ENCODE assay signal across 1 cellular context in the genomic region with DNA sequence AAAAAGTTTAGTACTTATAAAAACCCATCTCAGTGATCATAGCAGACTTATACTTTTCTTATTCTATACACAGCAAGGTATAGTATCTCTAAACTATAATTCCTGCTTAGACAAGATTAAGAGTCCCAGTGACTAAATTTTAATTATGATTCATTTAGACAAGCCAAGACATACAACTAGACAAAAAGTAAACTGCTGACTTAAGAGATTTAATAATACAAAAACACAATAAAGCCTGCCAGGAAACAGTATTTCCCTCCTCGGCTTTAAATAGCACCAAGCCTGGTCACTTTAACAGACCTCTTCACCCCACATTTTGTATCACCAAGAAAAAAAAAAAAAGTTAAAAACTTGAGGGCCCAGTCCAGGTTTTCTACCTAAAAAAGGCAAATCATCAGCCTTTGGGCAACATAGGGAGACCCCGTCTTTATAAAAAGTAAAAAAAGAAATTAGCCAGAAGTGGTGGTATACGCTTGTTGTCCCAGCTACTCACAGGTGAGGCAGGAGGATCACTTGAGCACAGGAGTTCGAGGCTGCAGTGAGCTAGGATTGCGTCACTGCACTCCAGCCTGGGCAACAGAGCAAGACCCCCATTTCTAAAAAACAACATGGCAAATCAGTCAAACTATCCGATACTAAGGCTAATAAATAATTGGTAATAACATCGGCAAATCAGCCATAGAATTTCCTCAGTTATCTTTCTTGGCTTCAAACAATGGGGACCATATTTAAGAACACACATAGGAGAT.
TF ChIP-seq lines count a peak whose summit lies in the region.

No MANE protein-coding gene starts in this region.

TF ChIP-seq in SK-N-SH, 30 proteins besides CTCF, POLR2A, EP300 and RAD21 (continued from another document):
- TF ChIP-seq, protein P1, sequence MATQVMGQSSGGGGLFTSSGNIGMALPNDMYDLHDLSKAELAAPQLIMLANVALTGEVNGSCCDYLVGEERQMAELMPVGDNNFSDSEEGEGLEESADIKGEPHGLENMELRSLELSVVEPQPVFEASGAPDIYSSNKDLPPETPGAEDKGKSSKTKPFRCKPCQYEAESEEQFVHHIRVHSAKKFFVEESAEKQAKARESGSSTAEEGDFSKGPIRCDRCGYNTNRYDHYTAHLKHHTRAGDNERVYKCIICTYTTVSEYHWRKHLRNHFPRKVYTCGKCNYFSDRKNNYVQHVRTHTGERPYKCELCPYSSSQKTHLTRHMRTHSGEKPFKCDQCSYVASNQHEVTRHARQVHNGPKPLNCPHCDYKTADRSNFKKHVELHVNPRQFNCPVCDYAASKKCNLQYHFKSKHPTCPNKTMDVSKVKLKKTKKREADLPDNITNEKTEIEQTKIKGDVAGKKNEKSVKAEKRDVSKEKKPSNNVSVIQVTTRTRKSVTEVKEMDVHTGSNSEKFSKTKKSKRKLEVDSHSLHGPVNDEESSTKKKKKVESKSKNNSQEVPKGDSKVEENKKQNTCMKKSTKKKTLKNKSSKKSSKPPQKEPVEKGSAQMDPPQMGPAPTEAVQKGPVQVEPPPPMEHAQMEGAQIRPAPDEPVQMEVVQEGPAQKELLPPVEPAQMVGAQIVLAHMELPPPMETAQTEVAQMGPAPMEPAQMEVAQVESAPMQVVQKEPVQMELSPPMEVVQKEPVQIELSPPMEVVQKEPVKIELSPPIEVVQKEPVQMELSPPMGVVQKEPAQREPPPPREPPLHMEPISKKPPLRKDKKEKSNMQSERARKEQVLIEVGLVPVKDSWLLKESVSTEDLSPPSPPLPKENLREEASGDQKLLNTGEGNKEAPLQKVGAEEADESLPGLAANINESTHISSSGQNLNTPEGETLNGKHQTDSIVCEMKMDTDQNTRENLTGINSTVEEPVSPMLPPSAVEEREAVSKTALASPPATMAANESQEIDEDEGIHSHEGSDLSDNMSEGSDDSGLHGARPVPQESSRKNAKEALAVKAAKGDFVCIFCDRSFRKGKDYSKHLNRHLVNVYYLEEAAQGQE (IDR thresholded peaks at IDR 0.05; ENCODE audit: low read depth, low read length): no peak
- TF ChIP-seq POLR2AphosphoS5 (IDR thresholded peaks at IDR 0.05; ENCODE audit: low read depth, low read length): no peak
- TF ChIP-seq FOSL2 (IDR thresholded peaks at IDR 0.05; ENCODE audit: borderline replicate concordance, low read depth): no peak
- TF ChIP-seq FOXM1 (IDR thresholded peaks at IDR 0.05; ENCODE audit: low read depth): no peak
- TF ChIP-seq NFIC (IDR thresholded peaks at IDR 0.05; ENCODE audit: borderline replicate concordance): no peak
- TF ChIP-seq SIN3A (IDR thresholded peaks at IDR 0.05; ENCODE audit: borderline replicate concordance, low read depth, low read length): no peak
- no peak for TF ChIP-seq EZH2phosphoT487 (IDR thresholded peaks at IDR 0.05; ENCODE audit: borderline replicate concordance, low read depth)
- no peak for TF ChIP-seq TAF1 (IDR thresholded peaks at IDR 0.05; ENCODE audit: borderline replicate concordance, low read depth, low read length)
- no peak for TF ChIP-seq GABPA (IDR thresholded peaks at IDR 0.05; ENCODE audit: low read depth)
- no peak for TF ChIP-seq CHD2 (IDR thresholded peaks at IDR 0.05; ENCODE audit: low read length, partially characterized antibody)
- no peak for TF ChIP-seq MEF2A (IDR thresholded peaks at IDR 0.05; ENCODE audit: borderline replicate concordance, low read depth)
- TF ChIP-seq FOXJ3 (CRISPR knock-in tag; IDR thresholded peaks at IDR 0.05): no peak
- no peak for TF ChIP-seq TEAD4 (IDR thresholded peaks at IDR 0.05; ENCODE audit: borderline replicate concordance, insufficient read depth)
- TF ChIP-seq, protein P2, sequence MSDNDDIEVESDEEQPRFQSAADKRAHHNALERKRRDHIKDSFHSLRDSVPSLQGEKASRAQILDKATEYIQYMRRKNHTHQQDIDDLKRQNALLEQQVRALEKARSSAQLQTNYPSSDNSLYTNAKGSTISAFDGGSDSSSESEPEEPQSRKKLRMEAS (IDR thresholded peaks at IDR 0.05; ENCODE audit: low read depth): no peak
